In the genomic region with DNA sequence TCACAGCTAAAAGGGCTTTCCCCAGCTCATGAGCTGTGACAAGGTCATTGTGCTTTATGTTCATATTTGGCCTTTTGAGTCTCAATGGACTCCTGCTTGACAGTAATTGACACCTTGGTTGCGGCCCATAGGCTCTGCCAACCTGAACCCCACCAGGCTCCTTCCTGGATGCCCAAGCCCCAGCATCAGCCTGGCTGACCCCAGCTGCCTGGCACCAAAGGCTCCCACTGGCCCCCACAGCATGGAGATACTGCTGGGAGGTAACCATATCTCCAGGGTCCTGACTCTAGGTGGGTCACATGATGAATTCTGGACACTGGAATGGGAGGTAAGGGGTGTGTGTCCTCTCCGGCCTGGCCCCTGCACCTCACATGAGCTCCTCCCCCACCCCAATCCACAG, we compare ENCODE assay signal across 20 cellular contexts. TPM values are rescaled to one million over a fixed set of nuclear protein-coding genes. Genes with fewer than 3 reads are reported as not detected.
DNase-seq lines count a peak whose midpoint lies in the region; ATAC-seq, FAIRE-seq and TF ChIP-seq lines count a peak whose summit lies in the region.
"Had no signal": no experiment of that assay in that cellular context is flagged by ENCODE, and none has a peak within 500 bp of the region (broad histone marks: within the 10 kb centered on the region; RNA-seq: fewer than 3 reads in every experiment).

No MANE protein-coding gene starts in this region.

- TF ChIP-seq POLR2A in HepG2 (IDR thresholded peaks at IDR 0.05; ENCODE audit: insufficient read depth in 1 of 2, low read depth in 2 of 2, low read length in 2 of 2), result no peak

- no peak overlapping the region for H3K23ac ChIP-seq in H9 (ENCODE audit: insufficient read length, low read depth, low read length)

- H3K9me3 ChIP-seq in H9 (ENCODE audit: control insufficient read depth, low read depth, low read length) (no peaks in the 10 kb centered on the region), Panc1 (ENCODE audit: control insufficient read depth, insufficient read depth, low read depth, low read length) (no peaks in the 10 kb centered on the region), skeletal muscle tissue (ENCODE audit: control insufficient read depth in 3 of 3, low read length in 3 of 3) (no peaks in the 10 kb centered on the region), HepG2 (ENCODE audit: low read length) (no peaks in the 10 kb centered on the region)
- H3K9me3 ChIP-seq: MG63 had no signal

- no peak overlapping the region for H3K4me3 Mint-ChIP-seq in H9
- H3K4me3 Mint-ChIP-seq: CD4-positive, alpha-beta T cell; GM23338 had no signal

- CTCF ChIA-PET in Panc1 (lab: Charles Lee), result no interaction called here
- CTCF ChIA-PET in HepG2 (lab: Yijun Ruan, JAX; ENCODE audit: low intra/inter-chr PET ratio, low total read pairs), result no interaction called here

- no peak for TF ChIP-seq EP300 in HepG2 (IDR thresholded peaks at IDR 0.05; ENCODE audit: low read depth in 2 of 2, low read length in 2 of 2)
- no peak for TF ChIP-seq EP300 in HepG2 (CRISPR knock-in tag; IDR thresholded peaks at IDR 0.05; ENCODE audit: borderline replicate concordance)

- H4K91ac ChIP-seq in H9 (ENCODE audit: insufficient read length, low read depth, low read length), result no peak overlapping the region

- WGBS in H9 (ENCODE audit: extremely low coverage, insufficient read length, low lambda C conversion rate), result no CpG with 5 or more reads among the region's 2 CpGs
- 89% methylated on average over 2 of the region's 2 CpGs for WGBS in HepG2 (ENCODE audit: low lambda C conversion rate)

- no peak overlapping the region for H3T11ph ChIP-seq in H9 (ENCODE audit: low read length)

- H3K9ac ChIP-seq in H9 (ENCODE audit: extremely low read depth, insufficient read length, low read length) (no peak overlapping the region), skeletal muscle tissue (ENCODE audit: low read depth in 1 of 3, low read length in 3 of 3) (no peak overlapping the region), HepG2 (ENCODE audit: insufficient read depth, low read depth, low read length) (no peak overlapping the region)

- H3K27ac Mint-ChIP-seq in H9, result 0 out of 7 replicates have a peak overlapping the region, but pooled peaks of 2 of the 3 experiments have one; percentile 36 to 41
- H3K27ac Mint-ChIP-seq: CD4-positive, alpha-beta T cell; GM23338 had no signal

- no peak overlapping the region for H4K8ac ChIP-seq in H9 (replicated peaks; ENCODE audit: insufficient read length, low read depth, low read length)

- DNase-seq in H9 (no peak), Panc1 (ENCODE audit: low read depth, low spot score) (no peak), left lobe of liver (ENCODE audit: low spot score) (peak; percentile 40), HepG2 (ENCODE audit: low spot score) (no peak), sciatic nerve (ENCODE audit: low spot score) (no peak)
- DNase-seq: CD4-positive, alpha-beta T cell; COR-L47; DMS79; Kasumi-1; MG63; NCI-H1417; NCI-H187 treated with DMSO at 0.1 percent for 48 hours; NCI-H2107; NCI-H446 treated with DMSO at 0.1 percent for 48 hours; PC-9 had no signal

- H3K36me3 ChIP-seq in Panc1 (ENCODE audit: control insufficient read depth, insufficient read depth, low read length) (no peaks in the 10 kb centered on the region), skeletal muscle tissue (ENCODE audit: control insufficient read depth in 3 of 3, insufficient read depth in 3 of 3, low read length in 3 of 3) (no peaks in the 10 kb centered on the region), HepG2 (replicated peaks in 1 of 2; ENCODE audit: control insufficient read depth in 1 of 2, insufficient read depth in 2 of 2, low read length in 2 of 2) (no peaks in the 10 kb centered on the region)
- H3K36me3 ChIP-seq: MG63 had no signal

- no peak for TF ChIP-seq CTCF in H9 (conservative IDR thresholded peaks at IDR 0.05)
- TF ChIP-seq CTCF in Panc1 (IDR thresholded peaks at IDR 0.05), result no peak
- no peak for TF ChIP-seq CTCF in HepG2 (CRISPR knock-in tag; IDR thresholded peaks at IDR 0.05)

- no peak overlapping the region for H3K56ac ChIP-seq in H9 (ENCODE audit: insufficient read length, low read depth, low read length)

- no peak overlapping the region for H4K5ac ChIP-seq in H9 (ENCODE audit: insufficient read length, low read depth, low read length)

- H2BK120ac ChIP-seq in H9 (ENCODE audit: low read depth, low read length, poor library complexity, severe bottlenecking), result no peak overlapping the region

- POLR2A ChIA-PET in Panc1 (lab: Charles Lee) (no interaction called here), HepG2 (lab: Yijun Ruan, JAX) (no interaction called here)

- H3K9me3 Mint-ChIP-seq in H9, result peaks cover 4 to 6% of the 10 kb centered on the region in 2 experiments; a peak in 3 of 5 replicates
- H3K9me3 Mint-ChIP-seq: CD4-positive, alpha-beta T cell; GM23338 had no signal

- intact Hi-C loops in Panc1 (cut with micrococcal nuclease; ENCODE audit: unreplicated experiment) (no loop called here), HepG2 (cut with micrococcal nuclease; ENCODE audit: unreplicated experiment) (loop anchor here (5.0 kb wide), 1 partner anchor 48 kb away; the partner anchor contains the start of gene CLMN), sciatic nerve (cut with DNase I) (no loop called here)

- no peak overlapping the region for H3K4me3 ChIP-seq in Panc1 (ENCODE audit: low read depth in 2 of 2, low read length in 2 of 2)
- no peak overlapping the region for H3K4me3 ChIP-seq in skeletal muscle tissue (ENCODE audit: low read length in 3 of 3)
- no peak overlapping the region for H3K4me3 ChIP-seq in HepG2 (replicated peaks in 1 of 3; ENCODE audit: insufficient read depth in 1 of 3, low read depth in 2 of 3, low read length in 3 of 3)
- H3K4me3 ChIP-seq: GM23338, MG63, PC-9 had no signal

- no peaks in the 10 kb centered on the region; a peak in 2 of 7 replicates for H3K36me3 Mint-ChIP-seq in H9 (ENCODE audit: insufficient read depth in 1 of 3, low read depth in 3 of 3)

- H2BK15ac ChIP-seq in H9 (ENCODE audit: low read depth, low read length), result no peak overlapping the region

- no peaks in the 10 kb centered on the region for H3K79me1 ChIP-seq in H9 (ENCODE audit: insufficient read depth, low read depth, low read length, poor library complexity, severe bottlenecking)

- H3K23me2 ChIP-seq in H9 (ENCODE audit: insufficient read length, low read depth, low read length, poor library complexity, severe bottlenecking), result no peaks in the 10 kb centered on the region

- in situ Hi-C loops in Panc1 (cut with HindIII; ENCODE audit: low pct_unique_long_range_greater_than_20kb, low sequenced_read_pairs), result no loop called here
- in situ Hi-C loops in HepG2 (cut with HindIII; ENCODE audit: extremely low pct_ligation_motif_present, low pct_unique_long_range_greater_than_20kb), result no loop called here

- no peak overlapping the region for H3K18ac ChIP-seq in H9 (ENCODE audit: insufficient read length, low read depth, low read length)

- H3K27me3 Mint-ChIP-seq in H9 (ENCODE audit: low read depth), result no peaks in the 10 kb centered on the region; the same call in 1 of the 2 replicates
- H3K27me3 Mint-ChIP-seq: CD4-positive, alpha-beta T cell had no signal

- H3K14ac ChIP-seq in H9 (ENCODE audit: insufficient read depth, low read length), result no peak overlapping the region

- H3K27ac ChIP-seq in H9 (ENCODE audit: insufficient read length, low read depth, low read length) (no peak overlapping the region), Panc1 (ENCODE audit: low read length) (peak overlapping the region; percentile 34; the same call in 1 of the 2 replicates), skeletal muscle tissue (ENCODE audit: low read depth, low read length) (peak overlapping the region; percentile 17), HepG2 (ENCODE audit: extremely low read length, insufficient read depth, low read length) (no peak overlapping the region)
- H3K27ac ChIP-seq: PC-9 had no signal

- H2BK20ac ChIP-seq in H9 (ENCODE audit: low read depth, low read length, poor library complexity, severe bottlenecking), result no peak overlapping the region

- H2BK12ac ChIP-seq in H9 (ENCODE audit: insufficient read length, low read depth, low read length), result no peak overlapping the region

- BruUV-seq in Panc1 (replicated peaks; lab: Mats Ljungman, UMichigan) (no TSS peak), HepG2 (replicated peaks; lab: Mats Ljungman, UMichigan) (no TSS peak)

- ATAC-seq in Panc1 (no peak), left lobe of liver (no peak), HepG2 (no peak), sciatic nerve (no peak), GM21360 (IDR thresholded peaks at IDR 0.05; ENCODE audit: unreplicated experiment) (no peak)
- ATAC-seq: GM23338, HCT116, SK-N-SH treated with all-trans-retinoic acid at 6 μM for 48 hours had no signal

- FAIRE-seq in HepG2 (lab: Jason Lieb, UNC), result no peak

- H3K27me3 ChIP-seq in H9 (ENCODE audit: insufficient read depth, low read length), result no peaks in the 10 kb centered on the region
- no peaks in the 10 kb centered on the region for H3K27me3 ChIP-seq in Panc1 (ENCODE audit: control insufficient read depth, insufficient read depth, low read length)
- no peaks in the 10 kb centered on the region for H3K27me3 ChIP-seq in skeletal muscle tissue (ENCODE audit: control insufficient read depth in 3 of 3, insufficient read depth in 3 of 3, low read length in 3 of 3)
- no peaks in the 10 kb centered on the region for H3K27me3 ChIP-seq in HepG2 (ENCODE audit: control insufficient read depth in 1 of 2, insufficient read depth in 2 of 2, low read length in 2 of 2)
- H3K27me3 ChIP-seq: MG63 had no signal

- H3K4me1 Mint-ChIP-seq in H9, result peaks cover 21 to 30% of the 10 kb centered on the region in 2 experiments

- H2AK5ac ChIP-seq in H9 (ENCODE audit: insufficient read length, low read length), result no peak overlapping the region

- no peak overlapping the region for H2BK5ac ChIP-seq in H9 (ENCODE audit: insufficient read length, low read length)

- no peak overlapping the region for H3K4ac ChIP-seq in H9 (ENCODE audit: low read depth, low read length)

- H4K20me1 ChIP-seq in H9 (ENCODE audit: control insufficient read depth, insufficient read depth, insufficient read length) (no peaks in the 10 kb centered on the region), HepG2 (ENCODE audit: insufficient read depth, low read length) (no peaks in the 10 kb centered on the region)

- no peaks in the 10 kb centered on the region for H3K79me2 ChIP-seq in H9 (ENCODE audit: insufficient read depth, low read length)
- H3K79me2 ChIP-seq in HepG2 (ENCODE audit: insufficient read depth, low read length), result peaks cover 3% of the 10 kb centered on the region

- H2AFZ ChIP-seq in H9 (ENCODE audit: low read length) (no peak overlapping the region), HepG2 (ENCODE audit: low read length) (no peak overlapping the region)
- H2AFZ ChIP-seq: GM23338, PC-9 had no signal

- TF ChIP-seq RAD21 in HepG2 (CRISPR knock-in tag; IDR thresholded peaks at IDR 0.05), result no peak

- H3K4me1 ChIP-seq in H9 (ENCODE audit: insufficient read depth, low read length), result peaks cover 2% of the 10 kb centered on the region; the same call in 1 of the 2 replicates
- H3K4me1 ChIP-seq in Panc1 (ENCODE audit: control insufficient read depth, insufficient read depth, low read length), result peaks cover 6% of the 10 kb centered on the region; the same call in 1 of the 2 replicates
- peaks cover 6 to 22% (median 8%) of the 10 kb centered on the region in 3 donors for H3K4me1 ChIP-seq in skeletal muscle tissue (ENCODE audit: control insufficient read depth in 3 of 3, insufficient read depth in 3 of 3, low read length in 3 of 3)
- peaks cover 51% of the 10 kb centered on the region for H3K4me1 ChIP-seq in HepG2 (ENCODE audit: insufficient read depth, low read length)

- H3K4me2 ChIP-seq in H9 (ENCODE audit: insufficient read depth, insufficient read length, low read length), result no peak overlapping the region
- H3K4me2 ChIP-seq in HepG2 (ENCODE audit: low read depth, low read length), result no peak overlapping the region
- H3K4me2 ChIP-seq: GM23338, PC-9 had no signal

RNA-seq across cellular contexts. Expression of gene CLMN, which starts 50.2 kb away (rescaled TPM):
- total RNA-seq in H9 (2021) (7.6 and 8.4 TPM in 2 replicates), Panc1 (2021; ENCODE audit: unreplicated experiment) (34.9 TPM), left lobe of liver (67.7 TPM), skeletal muscle tissue (2.1 TPM), HepG2 (2016; rRNA removed; fragmentation: Illumina TruSeq; extraction: Trizol) (15.1 and 16.2 TPM in 2 replicates), sciatic nerve (41.8 TPM)
- polyA plus RNA-seq in Panc1 (2012; ENCODE audit: insufficient read length), result 11.4 TPM
- 4.4 and 5.9 TPM in 2 replicates for total RNA-seq in HepG2 (2016; cell fraction: cytosol; rRNA removed; fragmentation: Illumina TruSeq; extraction: Trizol; ENCODE audit: low read depth)
- total RNA-seq in HepG2 (2016; cell fraction: insoluble cytoplasmic fraction; rRNA removed; fragmentation: Illumina TruSeq; extraction: Trizol), result 13.1 and 14.8 TPM in 2 replicates
- 8.6 and 9.0 TPM in 2 replicates for total RNA-seq in HepG2 (2016; cell fraction: membrane; rRNA removed; fragmentation: Illumina TruSeq; extraction: Trizol)
- 21.4 and 22.0 TPM in 2 replicates for total RNA-seq in HepG2 (2016; cell fraction: nucleus; rRNA removed; fragmentation: Illumina TruSeq; extraction: Trizol)
- 16.4 and 16.7 TPM in 2 replicates for polyA plus RNA-seq in HepG2 (2011; rRNA removed)
- 5.7 and 6.9 TPM in 2 replicates for polyA plus RNA-seq in HepG2 (2011; cell fraction: cytosol; rRNA removed)
- polyA plus RNA-seq in HepG2 (2011; cell fraction: nucleus; rRNA removed), result 55.9 and 58.4 TPM in 2 replicates
- polyA plus RNA-seq in HepG2 (2012), result 12.5 and 17.3 TPM in 2 replicates
- polyA plus RNA-seq in HepG2 (2016; cell fraction: cytosol; fragmentation: Illumina TruSeq; extraction: Trizol; ENCODE audit: low read depth), result 4.6 and 4.9 TPM in 2 replicates
- 10.5 and 11.4 TPM in 2 replicates for polyA plus RNA-seq in HepG2 (2016; cell fraction: insoluble cytoplasmic fraction; fragmentation: Illumina TruSeq; extraction: Trizol; ENCODE audit: low read depth)
- polyA plus RNA-seq in HepG2 (2016; cell fraction: membrane; fragmentation: Illumina TruSeq; extraction: Trizol; ENCODE audit: low read depth), result 7.1 and 7.5 TPM in 2 replicates
- 24.4 and 27.2 TPM in 2 replicates for polyA plus RNA-seq in HepG2 (2016; cell fraction: nucleus; fragmentation: Illumina TruSeq; extraction: Trizol; ENCODE audit: insufficient read depth, low read depth)
- polyA minus RNA-seq in HepG2 (2011; rRNA and poly(A)+ RNA removed; ENCODE audit: low replicate concordance), result 0.51 and 12.1 TPM in 2 replicates
- polyA minus RNA-seq in HepG2 (2011; cell fraction: cytosol; rRNA and poly(A)+ RNA removed), result 8.5 and 10.6 TPM in 2 replicates
- 45.1 and 53.1 TPM in 2 replicates for polyA minus RNA-seq in HepG2 (2011; cell fraction: nucleus; rRNA and poly(A)+ RNA removed)

Comparison
In these comparisons a context has a peak if more than half of its experiments do, and no peak if none do; other contexts are left out.
1. H3K27ac ChIP-seq: peak in Panc1 (single experiment) and skeletal muscle tissue (single experiment); none in H9 (single experiment) and HepG2 (single experiment).